In genomic region chr17:46186827-46187235, GRCh38 we compare ENCODE assay signal across 8 cellular contexts. TPM values are rescaled to one million over a fixed set of nuclear protein-coding genes. Genes with fewer than 3 reads are reported as not detected.
DNase-seq lines count a peak whose midpoint lies in the region; ATAC-seq, FAIRE-seq and TF ChIP-seq lines count a peak whose summit lies in the region.
"Not testable (repeated sequence)": the region's sequence is repeated elsewhere in the genome, so short reads cannot be mapped to it uniquely, and the experiment has no call there.

No MANE protein-coding gene starts in this region.

- 97% methylated on average over 3 of the region's 3 CpGs for WGBS in A549 (ENCODE audit: missing lambda C conversion rate)

- H3K36me3 ChIP-seq in GM06990 (ENCODE audit: control insufficient read depth, insufficient read depth, low read length); Karpas-422 (ENCODE audit: insufficient read depth, low read length); iPS-20b (ENCODE audit: insufficient read depth, low read depth, low read length); neural progenitor cell: not testable (repeated sequence)

- H4K20me1 ChIP-seq in Karpas-422 (ENCODE audit: insufficient read depth, low read depth, low read length) (peaks cover 92% of the 10 kb centered on the region), neural progenitor cell (ENCODE audit: low read depth) (peaks cover 99% of the 10 kb centered on the region)

- H3K4me1 Mint-ChIP-seq in activated CD4-positive, alpha-beta memory T cell treated with anti-CD3 and anti-CD28 coated beads, Interleukin-2, amount 10 ng/mL, durations not matched to agents 7 days and 5 days: peaks cover 77% of the 10 kb centered on the region
- peaks cover 90% of the 10 kb centered on the region for H3K4me1 Mint-ChIP-seq in central memory CD8-positive, alpha-beta T cell
- peaks cover 61% of the 10 kb centered on the region for H3K4me1 Mint-ChIP-seq in neural progenitor cell

- H3K27ac Mint-ChIP-seq in activated CD4-positive, alpha-beta memory T cell treated with anti-CD3 and anti-CD28 coated beads, Interleukin-2, amount 10 ng/mL, durations not matched to agents 7 days and 5 days: peak overlapping the region; percentile 14
- H3K27ac Mint-ChIP-seq in central memory CD8-positive, alpha-beta T cell (ENCODE audit: low read depth): peak overlapping the region; percentile 39
- H3K27ac Mint-ChIP-seq in neural progenitor cell: not testable (repeated sequence)

- POLR2A ChIA-PET in A549 (lab: Yijun Ruan, JAX): interaction anchor here (0.5 kb wide), 1 partner anchor 26 kb away, joined by 3 read pairs; no protein-coding TSS in a partner anchor
- POLR2A ChIA-PET in activated CD4-positive, alpha-beta memory T cell treated with anti-CD3 and anti-CD28 coated beads, Interleukin-2, amount 10 ng/mL, durations not matched to agents 7 days and 5 days (lab: Charles Lee): interaction anchor here (0.9 to 4.2 kb wide), 5 partner anchors 8 to 42 kb away, joined by 3 to 19 read pairs (median 4); no protein-coding TSS in a partner anchor

- not testable (repeated sequence) for H3K27ac ChIP-seq in A549; iPS-20b (ENCODE audit: low read length); neural progenitor cell
- H3K27ac ChIP-seq in Karpas-422 (ENCODE audit: low read length): peak overlapping the region; percentile 36

- not testable (repeated sequence) for H2AFZ ChIP-seq in Karpas-422 (ENCODE audit: low read length); neural progenitor cell (replicated peaks)

- CTCF ChIA-PET in A549 (lab: Yijun Ruan, JAX): interaction anchor here (0.8 to 4.0 kb wide), 18 partner anchors 8 to 184 kb away, joined by 3 to 22 read pairs (median 5); no protein-coding TSS in a partner anchor
- CTCF ChIA-PET in activated CD4-positive, alpha-beta memory T cell treated with anti-CD3 and anti-CD28 coated beads, Interleukin-2, amount 10 ng/mL, durations not matched to agents 7 days and 5 days (lab: Charles Lee): interaction anchor here (0.7 to 4.2 kb wide), 27 partner anchors 9 to 1590 kb away, joined by 3 to 25 read pairs (median 5); no protein-coding TSS in a partner anchor

- ATAC-seq in A549: peak in 1 of 2 experiments; percentile 62; a peak in 3 of 6 replicates
- peak; percentile 83 for ATAC-seq in central memory CD8-positive, alpha-beta T cell (replicated peaks; ENCODE audit: extremely low read depth, poor library complexity, severe bottlenecking)

- not testable (repeated sequence) for H3K9me3 Mint-ChIP-seq in activated CD4-positive, alpha-beta memory T cell treated with anti-CD3 and anti-CD28 coated beads, Interleukin-2, amount 10 ng/mL, durations not matched to agents 7 days and 5 days; central memory CD8-positive, alpha-beta T cell; neural progenitor cell

- not testable (repeated sequence) for H3K4me2 ChIP-seq in A549
- H3K4me2 ChIP-seq in Karpas-422 (ENCODE audit: low read depth, low read length, poor library complexity, severe bottlenecking): peak overlapping the region; percentile 11
- peak overlapping the region; percentile 23 for H3K4me2 ChIP-seq in neural progenitor cell

- H3K79me2 ChIP-seq in Karpas-422 (ENCODE audit: low read length) (peaks cover 100% of the 10 kb centered on the region), neural progenitor cell (ENCODE audit: low read depth) (peaks cover 100% of the 10 kb centered on the region)

- TF ChIP-seq EP300 in A549 (IDR thresholded peaks at IDR 0.05): not testable (repeated sequence)

- H3K9ac ChIP-seq in Karpas-422 (ENCODE audit: low read length); neural progenitor cell: not testable (repeated sequence)
- H3K9ac ChIP-seq in iPS-20b (ENCODE audit: low read depth, low read length): 0 out of 2 replicates have a peak overlapping the region, but pooled peaks have one; percentile 14

- TF ChIP-seq POLR2A in A549 (IDR thresholded peaks at IDR 0.05; ENCODE audit: low read length): not testable (repeated sequence)

- peak; percentile 37 for TF ChIP-seq CTCF in A549 (IDR thresholded peaks at IDR 0.05)
- TF ChIP-seq CTCF in GM06990 (IDR thresholded peaks at IDR 0.05; ENCODE audit: insufficient read depth, low read length, poor library complexity, severe bottlenecking): peak; percentile 90
- peak; percentile 47 for TF ChIP-seq CTCF in neural progenitor cell (IDR thresholded peaks at IDR 0.05)

- not testable (repeated sequence) for H3K4me3 Mint-ChIP-seq in activated CD4-positive, alpha-beta memory T cell treated with anti-CD3 and anti-CD28 coated beads, Interleukin-2, amount 10 ng/mL, durations not matched to agents 7 days and 5 days; neural progenitor cell
- peak overlapping the region; percentile 57 for H3K4me3 Mint-ChIP-seq in central memory CD8-positive, alpha-beta T cell

- H3K4me1 ChIP-seq in A549 (peaks cover 79% of the 10 kb centered on the region), Karpas-422 (ENCODE audit: low read length) (peaks cover 88% of the 10 kb centered on the region), iPS-20b (ENCODE audit: insufficient read depth, low read length) (peaks cover 62% of the 10 kb centered on the region), neural progenitor cell (peaks cover 67% of the 10 kb centered on the region)

- peak in 1 of 2 experiments; percentile 54; a peak in 3 of 5 replicates for TF ChIP-seq RAD21 in A549 (conservative IDR thresholded peaks at IDR 0.05 in 1 of 2, IDR thresholded peaks at IDR 0.05 in 1 of 2)

- not testable (repeated sequence) for H3K27me3 ChIP-seq in GM06990 (replicated peaks; ENCODE audit: control insufficient read depth, insufficient read depth, low read length); Karpas-422 (ENCODE audit: low read length); iPS-20b (ENCODE audit: insufficient read depth, low read length); neural progenitor cell

- H3K27me3 Mint-ChIP-seq in activated CD4-positive, alpha-beta memory T cell treated with anti-CD3 and anti-CD28 coated beads, Interleukin-2, amount 10 ng/mL, durations not matched to agents 7 days and 5 days; central memory CD8-positive, alpha-beta T cell; neural progenitor cell (ENCODE audit: insufficient read depth, low read depth): not testable (repeated sequence)

- H3K36me3 Mint-ChIP-seq in activated CD4-positive, alpha-beta memory T cell treated with anti-CD3 and anti-CD28 coated beads, Interleukin-2, amount 10 ng/mL, durations not matched to agents 7 days and 5 days (ENCODE audit: low read depth): peaks cover 35% of the 10 kb centered on the region
- peaks cover 17% of the 10 kb centered on the region for H3K36me3 Mint-ChIP-seq in central memory CD8-positive, alpha-beta T cell (ENCODE audit: insufficient read depth)
- peaks cover 12% of the 10 kb centered on the region for H3K36me3 Mint-ChIP-seq in neural progenitor cell

- not testable (repeated sequence) for H3K9me2 ChIP-seq in Karpas-422 (replicated peaks; ENCODE audit: insufficient read depth, low read length)

- peak; percentile 51 for FAIRE-seq in A549 (lab: Jason Lieb, UNC)

- DNase-seq in A549 (ENCODE audit: low read depth in 1 of 2, low spot score in 1 of 2): peak in 1 of 2 experiments; percentile 63
- peak; percentile 38 for DNase-seq in GM06990 (ENCODE audit: extremely low read depth, insufficient read length)
- DNase-seq in Karpas-422: peak; percentile 80
- peak; percentile 55 for DNase-seq in OCI-M1 (lab: John Stamatoyannopoulos, UW)
- DNase-seq in activated CD4-positive, alpha-beta memory T cell treated with anti-CD3 and anti-CD28 coated beads, Interleukin-2, amount 10 ng/mL, durations not matched to agents 7 days and 5 days: peak; percentile 38
- peak in 1 of 2 donors; percentile 43 for DNase-seq in central memory CD8-positive, alpha-beta T cell (ENCODE audit: low spot score in 2 of 2)
- DNase-seq in neural progenitor cell (ENCODE audit: low spot score): peak; percentile 54

- not testable (repeated sequence) for H3K9me3 ChIP-seq in A549; Karpas-422 (ENCODE audit: low read length); iPS-20b (ENCODE audit: insufficient read depth, low read depth, low read length); neural progenitor cell (ENCODE audit: low read depth)

- peaks cover 12% of the 10 kb centered on the region for H3F3A ChIP-seq in neural progenitor cell (ENCODE audit: low read depth)

- not testable (repeated sequence) for H3K4me3 ChIP-seq in A549; GM06990 (replicated peaks; ENCODE audit: low read depth, low read length); Karpas-422 (ENCODE audit: low read length); iPS-20b (ENCODE audit: low read length); neural progenitor cell

TF ChIP-seq in A549, 52 proteins besides CTCF, POLR2A, EP300 and RAD21:
- peak; percentile 52 for TF ChIP-seq SMC3 (IDR thresholded peaks at IDR 0.05)

RNA-seq across cellular contexts. Expression of gene KANSL1, which starts 6.4 kb away (rescaled TPM):
- polyA plus RNA-seq in A549 (2011; rRNA removed) (27.9 and 52.4 TPM in 2 replicates), A549 (2017; fragmentation: RNase III; extraction: RNeasy Plus Mini Kit Qiagen cat#74134 plus additional on column Dnase treatment) (21.4 to 26.0 TPM (median 22.6 TPM) in 3 replicates)
- 8.6 and 10.8 TPM in 2 replicates for polyA plus RNA-seq in A549 (2012; cell fraction: cytosol; rRNA removed)
- polyA plus RNA-seq in A549 (2012; cell fraction: nucleus; rRNA removed): 28.6 and 58.2 TPM in 2 replicates
- polyA minus RNA-seq in A549 (2011; rRNA and poly(A)+ RNA removed): 164 and 170 TPM in 2 replicates
- total RNA-seq in Karpas-422 (2014; rRNA removed; shearing (Covaris generic); ENCODE audit: low replicate concordance): 127 and 153 TPM in 2 replicates
- total RNA-seq in activated CD4-positive, alpha-beta memory T cell treated with anti-CD3 and anti-CD28 coated beads, Interleukin-2, amount 10 ng/mL, durations not matched to agents 7 days and 5 days: 100 to 1,000 TPM in 1 of 2 experiments, 10 to 100 TPM in 1; 99.5 to 105 TPM
- 114 and 136 TPM in 2 replicates for total RNA-seq in neural progenitor cell (ENCODE audit: low replicate concordance)

Comparison
In these comparisons a context has a peak if more than half of its experiments do, and no peak if none do; other contexts are left out.
1. CTCF ChIP-seq: peak in every context shown above with its lines; median percentile 90 in GM06990; 47 in neural progenitor cell; 37 in A549.